22 cellular contexts compared by ENCODE assay signal in the genomic region with DNA sequence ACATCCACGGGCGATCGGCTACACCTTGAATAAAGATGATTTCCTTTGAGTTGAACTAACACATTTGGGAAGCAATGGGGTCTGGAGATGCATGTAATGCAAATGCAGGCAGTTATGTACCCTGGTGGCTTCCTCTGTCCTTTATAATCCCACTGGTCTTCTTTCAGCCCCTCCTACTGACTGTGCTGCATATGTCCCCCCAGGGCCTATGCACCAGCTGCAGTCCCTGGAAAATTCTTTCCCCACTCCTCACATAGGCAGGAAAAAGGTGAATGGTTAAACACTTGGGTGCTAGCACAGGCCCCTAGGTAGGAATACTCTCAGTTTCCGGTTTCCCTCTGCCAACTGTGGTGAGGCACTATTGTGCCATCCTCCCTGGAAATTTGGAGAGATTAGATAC.
"Had no signal": no experiment of that assay in that cellular context is flagged by ENCODE, and none has a peak within 500 bp of the region (broad histone marks: within the 10 kb centered on the region; RNA-seq: fewer than 3 reads in every experiment).

No MANE protein-coding gene starts in this region.

- ATAC-seq: effector memory CD8-positive, alpha-beta T cell; heart right ventricle; left colon; left ventricle myocardium superior; naive thymus-derived CD4-positive, alpha-beta T cell had no signal

- FAIRE-seq: colon had no signal

- H3K4me1 Mint-ChIP-seq: naive thymus-derived CD4-positive, alpha-beta T cell; nephron progenitor cell had no signal

- DNase-seq: cerebellar nuclear complex; effector memory CD8-positive, alpha-beta T cell; erythroblast; foreskin melanocyte; heart right ventricle; hypothalamus; left colon; left ventricle myocardium superior; naive thymus-derived CD4-positive, alpha-beta T cell; nephron progenitor cell; posterior cingulate gyrus; sigmoid colon; stimulated activated CD4-positive, alpha-beta T cell treated with anti-CD3 and anti-CD28 coated beads, Interleukin-2, amount 100 ng/mL, for 24 hours; stimulated activated CD4-positive, alpha-beta T cell treated with anti-CD3 and anti-CD28 coated beads, Interleukin-4, amount 100 ng/mL, for 4 hours; stimulated activated naive CD4-positive, alpha-beta T cell treated with Interleukin-2 at 50 U/mL for 16 hours; upper lobe of left lung had no signal

- H3K9me3 ChIP-seq: heart right ventricle, right atrium auricular region, sigmoid colon, upper lobe of left lung, vagina had no signal

- H3K4me1 ChIP-seq: heart right ventricle, right atrium auricular region, sigmoid colon, upper lobe of left lung, vagina had no signal

- H3K27me3 Mint-ChIP-seq: dendritic cell treated with granulocyte-macrophage colony-stimulating factor and Interleukin-4, amounts not matched to agents 40 ng/mL and 50 ng/mL, for 4 days; effector memory CD8-positive, alpha-beta T cell; naive thymus-derived CD4-positive, alpha-beta T cell had no signal

- H3K9me3 Mint-ChIP-seq: dendritic cell treated with granulocyte-macrophage colony-stimulating factor and Interleukin-4, amounts not matched to agents 40 ng/mL and 50 ng/mL, for 4 days; nephron progenitor cell had no signal

- H3K4me3 Mint-ChIP-seq: dendritic cell treated with granulocyte-macrophage colony-stimulating factor and Interleukin-4, amounts not matched to agents 40 ng/mL and 50 ng/mL, for 4 days; effector memory CD8-positive, alpha-beta T cell; naive thymus-derived CD4-positive, alpha-beta T cell; nephron progenitor cell had no signal

- H3K4me3 ChIP-seq: heart right ventricle, lung, right atrium auricular region, sigmoid colon, skin epidermis, upper lobe of left lung, vagina had no signal

- H3K27ac Mint-ChIP-seq: dendritic cell treated with granulocyte-macrophage colony-stimulating factor and Interleukin-4, amounts not matched to agents 40 ng/mL and 50 ng/mL, for 4 days; effector memory CD8-positive, alpha-beta T cell; naive thymus-derived CD4-positive, alpha-beta T cell; nephron progenitor cell had no signal

- H3K36me3 ChIP-seq: heart right ventricle, right atrium auricular region, sigmoid colon, upper lobe of left lung, vagina had no signal

- H3K27ac ChIP-seq: heart right ventricle, right atrium auricular region, sigmoid colon, skin epidermis, upper lobe of left lung, vagina had no signal

- H3K27me3 ChIP-seq: heart right ventricle, right atrium auricular region, sigmoid colon, upper lobe of left lung, vagina had no signal
